ENCODE assay signal across 14 cellular contexts in the genomic region with DNA sequence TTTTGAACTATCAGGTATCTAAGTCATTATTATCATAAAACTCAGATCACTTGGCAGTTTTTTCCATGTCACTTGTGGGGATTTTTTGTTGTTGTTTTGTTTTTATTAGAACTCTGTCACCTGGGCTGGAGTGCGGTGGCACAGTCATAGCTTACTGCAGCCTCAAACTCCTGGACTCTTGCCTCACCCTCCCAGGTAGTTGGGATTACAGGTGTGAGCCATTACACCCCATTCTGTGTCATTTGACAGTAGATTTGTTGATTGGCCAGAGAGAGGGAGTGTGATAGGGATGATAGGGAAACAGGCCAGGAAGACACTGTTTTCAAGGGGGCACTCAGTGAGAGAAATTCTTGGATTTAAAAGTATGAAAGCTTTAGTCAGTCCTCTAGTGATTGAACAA. TPM values are rescaled to one million over a fixed set of nuclear protein-coding genes. Genes with fewer than 3 reads are reported as not detected.
DNase-seq lines count a peak whose midpoint lies in the region; ATAC-seq, FAIRE-seq and TF ChIP-seq lines count a peak whose summit lies in the region.
"Had no signal": no experiment of that assay in that cellular context is flagged by ENCODE, and none has a peak within 500 bp of the region (broad histone marks: within the 10 kb centered on the region; RNA-seq: fewer than 3 reads in every experiment).

No MANE protein-coding gene starts in this region.

- peak overlapping the region in 1 of 2 experiments; percentile 59 for H2BK12ac ChIP-seq in mesenchymal stem cell (ENCODE audit: low read length in 2 of 2)

- H3K4me2 ChIP-seq in GM12878 (ENCODE audit: control insufficient read depth, insufficient read depth) (peak overlapping the region; percentile 85), mesenchymal stem cell (ENCODE audit: low read length, poor library complexity, severe bottlenecking) (no peak overlapping the region)

- H4K8ac ChIP-seq in mesenchymal stem cell (ENCODE audit: low read length): no peak overlapping the region

- POLR2A ChIA-PET in GM12878 (lab: Charles Lee): interaction anchor here (0.8 to 1.0 kb wide), 2 partner anchors 10 to 30 kb away, joined by 3 to 10 read pairs; no protein-coding TSS in a partner anchor

- BruUV-seq in GM12878 (replicated peaks; lab: Mats Ljungman, UMichigan): no TSS peak

- peak overlapping the region; percentile 99 for H3K27ac Mint-ChIP-seq in activated naive CD4-positive, alpha-beta T cell treated with anti-CD3 and anti-CD28 coated beads, Interleukin-2, amount 10 ng/mL, durations not matched to agents 7 days and 5 days
- peak overlapping the region in 1 of 2 donors; percentile 96 for H3K27ac Mint-ChIP-seq in activated naive CD4-positive, alpha-beta T cell treated with anti-CD3 and anti-CD28 coated beads, Interleukin-2, amount 50 U/mL, for 72 hours

- H3K23ac ChIP-seq in mesenchymal stem cell (ENCODE audit: low read length in 2 of 2): no peak overlapping the region

- in situ Hi-C loops in GM12878 (cut with MboI): no loop called here
- in situ Hi-C loops in transverse colon (cut with MboI; ENCODE audit: low pct_ligation_motif_present in 1 of 4, low pct_unique_long_range_greater_than_20kb in 1 of 4, low sequenced_read_pairs in 3 of 4): no loop called here

- H3K36me3 ChIP-seq in GM12878 (ENCODE audit: control insufficient read depth in 2 of 2, insufficient read depth in 2 of 2, low read length in 1 of 2): peaks cover 0 to 4% of the 10 kb centered on the region in 2 experiments; a peak in 1 of 4 replicates
- peaks cover 0 to 7% of the 10 kb centered on the region in 2 experiments for H3K36me3 ChIP-seq in mesenchymal stem cell (ENCODE audit: control insufficient read depth in 1 of 2, insufficient read depth in 2 of 2, low read depth in 1 of 2, low read length in 2 of 2)
- no peaks in the 10 kb centered on the region for H3K36me3 ChIP-seq in transverse colon
- H3K36me3 ChIP-seq in heart left ventricle: no peaks in the 10 kb centered on the region

- H3K9me3 ChIP-seq in GM12878 (replicated peaks; ENCODE audit: control insufficient read depth, insufficient read depth, low read length) (no peaks in the 10 kb centered on the region), mesenchymal stem cell (ENCODE audit: control insufficient read depth, low read length) (no peaks in the 10 kb centered on the region), transverse colon (no peaks in the 10 kb centered on the region), heart left ventricle (no peaks in the 10 kb centered on the region)

- H3K9ac ChIP-seq in GM12878 (ENCODE audit: control insufficient read depth, insufficient read depth, low read length) (no peak overlapping the region), mesenchymal stem cell (ENCODE audit: low read length) (no peak overlapping the region)

- no peaks in the 10 kb centered on the region for H4K20me1 ChIP-seq in GM12878 (ENCODE audit: control insufficient read depth, insufficient read depth)

- no peaks in the 10 kb centered on the region for H3K9me3 Mint-ChIP-seq in activated naive CD4-positive, alpha-beta T cell treated with anti-CD3 and anti-CD28 coated beads, Interleukin-2, amount 10 ng/mL, durations not matched to agents 7 days and 5 days
- no peaks in the 10 kb centered on the region for H3K9me3 Mint-ChIP-seq in activated naive CD4-positive, alpha-beta T cell treated with anti-CD3 and anti-CD28 coated beads, Interleukin-2, amount 50 U/mL, for 72 hours

- H2AFZ ChIP-seq in GM12878 (ENCODE audit: control insufficient read depth, low read depth, low read length): no peak overlapping the region
- H2AFZ ChIP-seq in mesenchymal stem cell (ENCODE audit: low read depth, low read length): no peak overlapping the region

- H3K27me3 ChIP-seq in GM12878 (replicated peaks in 1 of 2; ENCODE audit: control insufficient read depth in 2 of 2, insufficient read depth in 2 of 2, low read length in 1 of 2) (no peaks in the 10 kb centered on the region), mesenchymal stem cell (ENCODE audit: control insufficient read depth in 1 of 2, insufficient read depth in 1 of 2, low read length in 2 of 2) (no peaks in the 10 kb centered on the region), transverse colon (no peaks in the 10 kb centered on the region), heart left ventricle (no peaks in the 10 kb centered on the region)

- no peak for FAIRE-seq in GM12878 (lab: Jason Lieb, UNC)
- FAIRE-seq: TTC549 had no signal

- H3K36me3 Mint-ChIP-seq in activated naive CD4-positive, alpha-beta T cell treated with anti-CD3 and anti-CD28 coated beads, Interleukin-2, amount 10 ng/mL, durations not matched to agents 7 days and 5 days: peaks cover 20% of the 10 kb centered on the region
- peaks cover 4 to 9% of the 10 kb centered on the region in 2 donors for H3K36me3 Mint-ChIP-seq in activated naive CD4-positive, alpha-beta T cell treated with anti-CD3 and anti-CD28 coated beads, Interleukin-2, amount 50 U/mL, for 72 hours

- no peak for ATAC-seq in activated naive CD4-positive, alpha-beta T cell treated with anti-CD3 and anti-CD28 coated beads, Interleukin-2, amount 50 U/mL, for 72 hours
- ATAC-seq in GM12878: no peak
- ATAC-seq in GM21447 (IDR thresholded peaks at IDR 0.05; ENCODE audit: unreplicated experiment): no peak
- ATAC-seq in heart left ventricle: no peak
- ATAC-seq: Panc1 had no signal

- H2BK15ac ChIP-seq in mesenchymal stem cell (ENCODE audit: low read depth, poor library complexity, severe bottlenecking): no peak overlapping the region

- SMC1A ChIA-PET in GM12878 (lab: Charles Lee; ENCODE audit: uncharacterized antibody, unreplicated experiment): interaction anchor here (1.3 to 3.7 kb wide), 6 partner anchors 8 to 39 kb away, joined by 3 to 32 read pairs (median 8); no protein-coding TSS in a partner anchor

- RAD21 ChIA-PET in GM12878 (lab: Charles Lee; ENCODE audit: unreplicated experiment): interaction anchor here (0.5 to 1.7 kb wide), 4 partner anchors 29 to 432 kb away, joined by 3 to 7 read pairs (median 4); no protein-coding TSS in a partner anchor

- intact Hi-C loops in GM12878 (cut with micrococcal nuclease; ENCODE audit: unreplicated experiment) (no loop called here), transverse colon (cut with DNase I; ENCODE audit: low total_unique reads) (no loop called here), heart left ventricle (cut with DNase I) (loop anchor here in 1 of 10 donors (10.0 kb wide), 1 partner anchor 52 kb away; a partner anchor contains a TSS)

- peaks cover 29% of the 10 kb centered on the region for H3K79me2 ChIP-seq in GM12878 (ENCODE audit: control insufficient read depth, insufficient read depth, low read length)

- H4K91ac ChIP-seq in mesenchymal stem cell (ENCODE audit: low read length): no peak overlapping the region

- no peak for DNase-seq in activated naive CD4-positive, alpha-beta T cell treated with anti-CD3 and anti-CD28 coated beads, Interleukin-2, amount 10 ng/mL, durations not matched to agents 7 days and 5 days
- no peak for DNase-seq in activated naive CD4-positive, alpha-beta T cell treated with anti-CD3 and anti-CD28 coated beads, Interleukin-2, amount 50 U/mL, for 72 hours (ENCODE audit: low spot score in 2 of 2)
- no peak for DNase-seq in GM12878 (ENCODE audit: low read depth, low spot score)
- no peak for DNase-seq in mesenchymal stem cell
- DNase-seq in transverse colon: peak; percentile 30
- DNase-seq in NCI-H510A treated with DMSO at 0.1 percent for 48 hours (lab: John Stamatoyannopoulos, UW): no peak
- DNase-seq in heart left ventricle: no peak
- DNase-seq: activated effector memory CD4-positive, alpha-beta T cell treated with Interleukin-2 at 50 U/mL for 16 hours; hippocampal formation; NCI-H2107 had no signal

- no peaks in the 10 kb centered on the region for H3K27me3 Mint-ChIP-seq in activated naive CD4-positive, alpha-beta T cell treated with anti-CD3 and anti-CD28 coated beads, Interleukin-2, amount 10 ng/mL, durations not matched to agents 7 days and 5 days

- no peak overlapping the region for H2AK5ac ChIP-seq in mesenchymal stem cell (ENCODE audit: low read length, severe bottlenecking)

- TF ChIP-seq POLR2A in GM12878 (IDR thresholded peaks at IDR 0.05; ENCODE audit: low read depth, low read length) (no peak), transverse colon (IDR thresholded peaks at IDR 0.05) (no peak), heart left ventricle (IDR thresholded peaks at IDR 0.05) (no peak)

- no peak overlapping the region for H2BK5ac ChIP-seq in mesenchymal stem cell (ENCODE audit: low read depth, low read length, poor library complexity, severe bottlenecking)

- H3K4me1 Mint-ChIP-seq in activated naive CD4-positive, alpha-beta T cell treated with anti-CD3 and anti-CD28 coated beads, Interleukin-2, amount 10 ng/mL, durations not matched to agents 7 days and 5 days: peaks cover 61% of the 10 kb centered on the region

- H3K4me1 ChIP-seq in GM12878 (ENCODE audit: control insufficient read depth, insufficient read depth, low read length): peaks cover 41% of the 10 kb centered on the region
- H3K4me1 ChIP-seq in mesenchymal stem cell (ENCODE audit: control insufficient read depth, insufficient read depth, low read depth, low read length): peaks cover 12% of the 10 kb centered on the region
- peaks cover 42 to 87% (median 73%) of the 10 kb centered on the region in 4 donors for H3K4me1 ChIP-seq in transverse colon
- peaks cover 0 to 71% (median 42%) of the 10 kb centered on the region in 12 donors for H3K4me1 ChIP-seq in heart left ventricle

- no peak for TF ChIP-seq EP300 in GM12878 (IDR thresholded peaks at IDR 0.05; ENCODE audit: borderline replicate concordance in 1 of 2, control insufficient read depth in 1 of 2, low read depth in 2 of 2, low read length in 2 of 2)
- TF ChIP-seq EP300 in transverse colon (IDR thresholded peaks at IDR 0.05; ENCODE audit: low read depth): no peak

- no peak for TF ChIP-seq CTCF in GM12878 (IDR thresholded peaks at IDR 0.05 in 2 of 3, conservative IDR thresholded peaks at IDR 0.05 in 1 of 3; ENCODE audit: control insufficient read depth in 2 of 3, extremely low read depth in 1 of 3, insufficient read depth in 1 of 3, low read depth in 3 of 3, low read length in 3 of 3)
- TF ChIP-seq CTCF in transverse colon (IDR thresholded peaks at IDR 0.05): no peak
- TF ChIP-seq CTCF in heart left ventricle (IDR thresholded peaks at IDR 0.05): no peak

- CTCF ChIA-PET in activated naive CD4-positive, alpha-beta T cell treated with anti-CD3 and anti-CD28 coated beads, Interleukin-2, amount 10 ng/mL, durations not matched to agents 7 days and 5 days (lab: Charles Lee): interaction anchor here (1.1 to 12.1 kb wide), 3 partner anchors 12 to 55 kb away, joined by 4 to 139 read pairs (median 5); no protein-coding TSS in a partner anchor
- CTCF ChIA-PET in GM12878 (lab: Yijun Ruan, JAX): interaction anchor here (1.0 to 12.2 kb wide), 9 partner anchors 8 to 64 kb away, joined by 3 to 154 read pairs (median 4); a partner anchor contains a TSS

- no peak overlapping the region for H3K14ac ChIP-seq in mesenchymal stem cell (ENCODE audit: low read length in 2 of 2)

- no peak for TF ChIP-seq RAD21 in GM12878 (IDR thresholded peaks at IDR 0.05; ENCODE audit: insufficient read depth, low read depth, low read length)

- H3K4ac ChIP-seq in mesenchymal stem cell (ENCODE audit: low read depth in 1 of 2, low read length in 2 of 2): no peak overlapping the region

- no peak overlapping the region for H2BK120ac ChIP-seq in mesenchymal stem cell (ENCODE audit: low read depth, low read length)

- peak overlapping the region; percentile 69 for H3K4me3 Mint-ChIP-seq in activated naive CD4-positive, alpha-beta T cell treated with anti-CD3 and anti-CD28 coated beads, Interleukin-2, amount 10 ng/mL, durations not matched to agents 7 days and 5 days

- H3K4me3 ChIP-seq in GM12878 (no peak overlapping the region), mesenchymal stem cell (ENCODE audit: insufficient read depth in 1 of 2, low read depth in 1 of 2, low read length in 2 of 2) (no peak overlapping the region), transverse colon (peak overlapping the region in 1 of 4 donors; percentile 42), heart left ventricle (no peak overlapping the region)

- peaks cover 21% of the 10 kb centered on the region for H3K79me1 ChIP-seq in mesenchymal stem cell (replicated peaks; ENCODE audit: low read length, poor library complexity, severe bottlenecking)

- H3K27ac ChIP-seq in GM12878 (ENCODE audit: control insufficient read depth, insufficient read depth) (peak overlapping the region; percentile 58), mesenchymal stem cell (ENCODE audit: low read length, poor library complexity, severe bottlenecking) (peak overlapping the region; percentile 6), transverse colon (peak overlapping the region; percentile 82 to 92 (median 92)), heart left ventricle (peak overlapping the region in 2 of 12 donors; percentile 70 to 92)

- WGBS in GM12878 (ENCODE audit: insufficient coverage, insufficient replicate concordance, low lambda C conversion rate, missing lambda C conversion rate): 7% methylated on average over 1 of the region's 1 CpG
- 100% methylated on average over 1 of the region's 1 CpG for WGBS in mesenchymal stem cell
- WGBS in transverse colon (ENCODE audit: low coverage in 1 of 2), 2 donors: 17 to 54% methylated on average over 1 of the region's 1 CpG
- 96 to 100% (median 99%) methylated on average over 1 of the region's 1 CpG for WGBS in heart left ventricle, 4 donors

- no peak overlapping the region for H3K18ac ChIP-seq in mesenchymal stem cell (ENCODE audit: low read depth in 1 of 2, low read length in 2 of 2)

RNA-seq across cellular contexts. Expression of a gene that starts 54.7 kb away (rescaled TPM):
- not detected for total RNA-seq in activated naive CD4-positive, alpha-beta T cell treated with anti-CD3 and anti-CD28 coated beads, Interleukin-2, amount 50 U/mL, for 72 hours
- total RNA-seq in GM12878 (2013; cell fraction: nucleolus; rRNA removed): not detected in 2 replicates
- total RNA-seq in GM12878 (2014; rRNA removed) (2.1 TPM in 1 of 2 replicates, not detected in the other), GM12878 (2014; rRNA removed; fragmentation: Illumina TruSeq; extraction: Trizol) (2.4 TPM in 1 of 2 replicates, not detected in the other), GM12878 (2021) (1.5 and 1.7 TPM in 2 replicates), transverse colon (not detected), heart left ventricle (not detected)
- not detected for polyA plus RNA-seq in GM12878 (2011; ENCODE audit: low read depth)
- polyA plus RNA-seq in GM12878 (2011; rRNA removed) (1.7 TPM in 1 of 2 replicates, not detected in the other), GM12878 (2014; fragmentation: Illumina TruSeq; extraction: Trizol) (not detected in 2 replicates), GM12878 (2014; fragmentation: Nextera tagmentation; extraction: Ambion mirVana) (under 1 TPM in 1 of 2 experiments, not detected in 1; 0.60 TPM), GM12878 (2014; rRNA removed) (not detected in 2 replicates), GM12878 (2016; fragmentation: Nextera tagmentation; extraction: Ambion mirVana) (under 1 TPM; 0.95 TPM), heart left ventricle (not detected)
- not detected in 2 replicates for polyA plus RNA-seq in GM12878 (2011; cell fraction: cytosol; rRNA removed)
- not detected in 2 replicates for polyA plus RNA-seq in GM12878 (2011; cell fraction: nucleus; rRNA removed)
- 3.2 TPM in 1 of 2 replicates, not detected in the other for polyA plus RNA-seq in GM12878 (2012)
- polyA minus RNA-seq in GM12878 (2011; rRNA and poly(A)+ RNA removed): not detected in 2 replicates
- not detected in 2 replicates for polyA minus RNA-seq in GM12878 (2011; cell fraction: cytosol; rRNA and poly(A)+ RNA removed)
- not detected in 2 replicates for polyA minus RNA-seq in GM12878 (2011; cell fraction: nucleus; rRNA and poly(A)+ RNA removed)
- 0.88 TPM for polyA plus RNA-seq in mesenchymal stem cell (2013, experiment 1 of 2)
- 0.63 TPM for polyA plus RNA-seq in mesenchymal stem cell (2013, experiment 2 of 2)
- total RNA-seq: dermis microvascular lymphatic vessel endothelial cell had no signal

RNA-seq across cellular contexts. Expression of a gene that starts 56.4 kb away (rescaled TPM):
- 100 to 1,000 TPM in 1 of 2 donors, 10 to 100 TPM in 1; 87.1 to 166 TPM for total RNA-seq in activated naive CD4-positive, alpha-beta T cell treated with anti-CD3 and anti-CD28 coated beads, Interleukin-2, amount 50 U/mL, for 72 hours
- total RNA-seq in GM12878 (2013; cell fraction: nucleolus; rRNA removed): 103 and 104 TPM in 2 replicates
- 107 and 108 TPM in 2 replicates for total RNA-seq in GM12878 (2014; rRNA removed)
- 112 and 123 TPM in 2 replicates for total RNA-seq in GM12878 (2014; rRNA removed; fragmentation: Illumina TruSeq; extraction: Trizol)
- total RNA-seq in GM12878 (2021): 89.4 and 91.5 TPM in 2 replicates
- polyA plus RNA-seq in GM12878 (2011; ENCODE audit: low read depth): 40.4 TPM
- 68.7 and 79.2 TPM in 2 replicates for polyA plus RNA-seq in GM12878 (2011; rRNA removed)
- polyA plus RNA-seq in GM12878 (2011; cell fraction: cytosol; rRNA removed): 35.8 and 50.6 TPM in 2 replicates
- 64.6 and 78.6 TPM in 2 replicates for polyA plus RNA-seq in GM12878 (2011; cell fraction: nucleus; rRNA removed)
- polyA plus RNA-seq in GM12878 (2012): 70.4 and 92.1 TPM in 2 replicates
- 106 and 119 TPM in 2 replicates for polyA plus RNA-seq in GM12878 (2014; fragmentation: Illumina TruSeq; extraction: Trizol)
- polyA plus RNA-seq in GM12878 (2014; fragmentation: Nextera tagmentation; extraction: Ambion mirVana): 100 to 1,000 TPM in 1 of 2 experiments, 10 to 100 TPM in 1; 84.3 to 124 TPM
- polyA plus RNA-seq in GM12878 (2014; rRNA removed): 101 and 105 TPM in 2 replicates
- polyA plus RNA-seq in GM12878 (2016; fragmentation: Nextera tagmentation; extraction: Ambion mirVana): 100 to 1,000 TPM; 196 to 199 TPM
- 39.0 and 53.7 TPM in 2 replicates for polyA minus RNA-seq in GM12878 (2011; rRNA and poly(A)+ RNA removed)
- polyA minus RNA-seq in GM12878 (2011; cell fraction: cytosol; rRNA and poly(A)+ RNA removed): 18.6 and 21.1 TPM in 2 replicates
- polyA minus RNA-seq in GM12878 (2011; cell fraction: nucleus; rRNA and poly(A)+ RNA removed): 51.1 and 84.2 TPM in 2 replicates
- 110 TPM for polyA plus RNA-seq in mesenchymal stem cell (2013, experiment 1 of 2)
- 110 TPM for polyA plus RNA-seq in mesenchymal stem cell (2013, experiment 2 of 2)
- total RNA-seq in transverse colon: 10 to 100 TPM; 18.3 to 66.6 (median 47.8) TPM
- total RNA-seq in heart left ventricle: 10 to 100 TPM; 69.1 to 91.1 (median 82.5) TPM
- 100 to 1,000 TPM in 1 of 2 donors, 10 to 100 TPM in 1; 60.1 to 128 TPM for polyA plus RNA-seq in heart left ventricle
